In genomic region chr6:108200631-108201030, GRCh38 we compare ENCODE assay signal across 2 cellular contexts.
TF ChIP-seq lines count a peak whose summit lies in the region.

No MANE protein-coding gene starts in this region.

TF ChIP-seq in HepG2, 621 proteins besides CTCF, POLR2A, EP300 and RAD21 (continued from another document and continues in another):
- TF ChIP-seq HMG20A (CRISPR knock-in tag; IDR thresholded peaks at IDR 0.05; ENCODE audit: borderline replicate concordance) (peak; percentile 54; the same call in 1 of the 2 replicates), HMGXB3 (CRISPR knock-in tag; IDR thresholded peaks at IDR 0.05; ENCODE audit: borderline replicate concordance) (no peak), TERF1 (CRISPR knock-in tag; IDR thresholded peaks at IDR 0.05) (no peak), KLF11 (CRISPR knock-in tag; IDR thresholded peaks at IDR 0.05) (no peak), POGZ (CRISPR knock-in tag; IDR thresholded peaks at IDR 0.05) (peak; percentile 52; the same call in 1 of the 2 replicates), PHF5A (CRISPR knock-in tag; IDR thresholded peaks at IDR 0.05; ENCODE audit: low read depth, unreplicated experiment) (no peak), ASH2L (IDR thresholded peaks at IDR 0.05; ENCODE audit: insufficient read length, low read depth, low read length) (peak; percentile 28), ZSCAN22 (CRISPR knock-in tag; IDR thresholded peaks at IDR 0.05) (no peak), ZNF75D (CRISPR knock-in tag; IDR thresholded peaks at IDR 0.05; ENCODE audit: borderline replicate concordance) (no peak), RBM39 (IDR thresholded peaks at IDR 0.05; ENCODE audit: low read depth, low read length, poor library complexity, severe bottlenecking) (no peak), ETV6 (CRISPR knock-in tag; conservative IDR thresholded peaks at IDR 0.05) (no peak), FOXA3 (CRISPR knock-in tag; IDR thresholded peaks at IDR 0.05) (peak; percentile 47; the same call in 1 of the 2 replicates), SATB2 (CRISPR knock-in tag; IDR thresholded peaks at IDR 0.05) (no peak), FOXK1 (CRISPR knock-in tag; IDR thresholded peaks at IDR 0.05; ENCODE audit: borderline replicate concordance, low read depth) (no peak), CERS6 (CRISPR knock-in tag; IDR thresholded peaks at IDR 0.05) (no peak), SRSF4 (IDR thresholded peaks at IDR 0.05; ENCODE audit: low read depth, low read length, poor library complexity, severe bottlenecking) (no peak), SAP130 (CRISPR knock-in tag; IDR thresholded peaks at IDR 0.05; ENCODE audit: low read depth) (peak; percentile 57), IRF2 (CRISPR knock-in tag; IDR thresholded peaks at IDR 0.05) (no peak), ZNF557 (CRISPR knock-in tag; IDR thresholded peaks at IDR 0.05) (no peak), TFE3 (CRISPR knock-in tag; IDR thresholded peaks at IDR 0.05) (no peak), ZNF234 (CRISPR knock-in tag; conservative IDR thresholded peaks at IDR 0.05) (no peak)

TF ChIP-seq in SK-N-SH, 30 proteins besides CTCF, POLR2A, EP300 and RAD21 (continued from another document):
- TF ChIP-seq USF1 (IDR thresholded peaks at IDR 0.05; ENCODE audit: borderline replicate concordance, low read depth) (no peak), TCF12 (IDR thresholded peaks at IDR 0.05) (no peak), JUND (IDR thresholded peaks at IDR 0.05) (no peak), IRF3 (IDR thresholded peaks at IDR 0.05; ENCODE audit: low read depth, low read length) (no peak), TEAD4 (IDR thresholded peaks at IDR 0.05; ENCODE audit: borderline replicate concordance, insufficient read depth) (no peak), CHD2 (IDR thresholded peaks at IDR 0.05; ENCODE audit: low read length, partially characterized antibody) (no peak), FOSL2 (IDR thresholded peaks at IDR 0.05; ENCODE audit: borderline replicate concordance, low read depth) (no peak), MXI1 (IDR thresholded peaks at IDR 0.05; ENCODE audit: low read depth, low read length) (no peak), RXRA (IDR thresholded peaks at IDR 0.05; ENCODE audit: borderline replicate concordance, low read depth) (no peak), ZBTB33 (IDR thresholded peaks at IDR 0.05; ENCODE audit: borderline replicate concordance, low read depth) (no peak), NRF1 (IDR thresholded peaks at IDR 0.05; ENCODE audit: low read depth, low read length) (no peak), FOXJ3 (CRISPR knock-in tag; IDR thresholded peaks at IDR 0.05) (no peak), ELF1 (IDR thresholded peaks at IDR 0.05) (no peak)
